26 cellular contexts compared by ENCODE assay signal in the genomic region with DNA sequence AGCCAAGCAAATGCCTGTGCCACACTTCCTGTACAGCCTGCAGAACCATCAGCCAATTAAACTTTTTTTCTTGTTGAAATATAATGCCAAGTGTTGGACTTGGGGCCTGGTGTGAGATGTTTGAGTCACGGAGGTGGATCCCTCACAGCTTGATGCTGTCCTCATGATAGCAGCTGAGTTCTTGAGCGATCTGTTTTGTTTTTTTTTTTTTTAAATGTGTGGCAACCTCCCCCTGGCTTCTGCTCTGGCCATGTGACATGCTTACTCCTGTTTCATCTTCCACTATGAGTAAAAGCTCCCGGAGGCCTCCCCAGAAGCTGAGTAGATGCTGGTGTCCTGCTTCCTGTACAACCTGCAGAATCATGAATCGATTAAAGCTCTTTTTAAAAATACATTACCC.
"Had no signal": no experiment of that assay in that cellular context is flagged by ENCODE, and none has a peak within 500 bp of the region (broad histone marks: within the 10 kb centered on the region; RNA-seq: fewer than 3 reads in every experiment).

No MANE protein-coding gene starts in this region.

- H3K27ac ChIP-seq: ascending aorta, breast epithelium, cardiac muscle cell, coronary artery, dorsolateral prefrontal cortex, esophagus muscularis mucosa had no signal

- DNase-seq: activated CD4-positive, alpha-beta memory T cell treated with anti-CD3 and anti-CD28 coated beads for 36 hours; activated CD4-positive, alpha-beta T cell treated with anti-CD3 and anti-CD28 coated beads for 36 hours; activated CD4-positive, alpha-beta T cell treated with anti-CD3 and anti-CD28 coated beads, Interleukin-2, amount 10 ng/mL, durations not matched to agents 24 days and 14 days; activated CD4-positive, CD25-positive, alpha-beta regulatory T cell; activated CD4-positive, CD25-positive, alpha-beta regulatory T cell treated with anti-CD3 and anti-CD28 coated beads, Interleukin-2, amount 50 U/mL, for 72 hours; activated CD8-positive, alpha-beta memory T cell treated with anti-CD3 and anti-CD28 coated beads, Interleukin-2, amount 10 ng/mL, durations not matched to agents 7 days and 5 days; activated CD8-positive, alpha-beta memory T cell treated with anti-CD3 and anti-CD28 coated beads, Interleukin-2, amount 50 U/mL, for 4 hours; activated CD8-positive, alpha-beta T cell treated with anti-CD3 and anti-CD28 coated beads, Interleukin-2, amount 10 ng/mL, durations not matched to agents 7 days and 5 days; activated gamma-delta T cell; activated naive CD4-positive, alpha-beta T cell; activated naive CD4-positive, alpha-beta T cell treated with anti-CD3 and anti-CD28 coated beads, Interleukin-2, amount 10 ng/mL, durations not matched to agents 7 days and 5 days; activated naive CD8-positive, alpha-beta T cell treated with anti-CD3 and anti-CD28 coated beads, Interleukin-2, amount 10 ng/mL, durations not matched to agents 7 days and 5 days; activated T-cell treated with anti-CD3 and anti-CD28 coated beads, Interleukin-2, amount 50 U/mL, for 1 hour; activated T-cell treated with anti-CD3 and anti-CD28 coated beads, Interleukin-2, amount 50 U/mL, for 72 hours; dorsolateral prefrontal cortex; effector memory CD8-positive, alpha-beta T cell; erythroblast; foreskin melanocyte; head of caudate nucleus; T-helper 2 cell had no signal

- H3K9me3 ChIP-seq: ascending aorta, breast epithelium, esophagus muscularis mucosa had no signal

- H3K4me3 ChIP-seq: ascending aorta, breast epithelium, cardiac muscle cell, coronary artery, dorsolateral prefrontal cortex, esophagus muscularis mucosa had no signal

- H3K36me3 ChIP-seq: ascending aorta, breast epithelium, cardiac muscle cell, esophagus muscularis mucosa had no signal

- H3K4me1 ChIP-seq: ascending aorta, breast epithelium, esophagus muscularis mucosa had no signal

- H3K27me3 ChIP-seq: ascending aorta, breast epithelium, cardiac muscle cell had no signal

- ATAC-seq: activated CD4-positive, alpha-beta T cell treated with anti-CD3 and anti-CD28 coated beads for 36 hours; activated CD8-positive, alpha-beta memory T cell treated with anti-CD3 and anti-CD28 coated beads, Interleukin-2, amount 10 ng/mL, durations not matched to agents 7 days and 5 days; activated CD8-positive, alpha-beta T cell treated with anti-CD3 and anti-CD28 coated beads, Interleukin-2, amount 10 ng/mL, durations not matched to agents 7 days and 5 days; activated naive CD4-positive, alpha-beta T cell treated with anti-CD3 and anti-CD28 coated beads, Interleukin-2, amount 50 U/mL, for 72 hours; activated T-cell treated with anti-CD3 and anti-CD28 coated beads, Interleukin-2, amount 50 U/mL, for 72 hours; effector memory CD8-positive, alpha-beta T cell had no signal
